Comparison of ENCODE assay signal across 22 cellular contexts in the genomic region with DNA sequence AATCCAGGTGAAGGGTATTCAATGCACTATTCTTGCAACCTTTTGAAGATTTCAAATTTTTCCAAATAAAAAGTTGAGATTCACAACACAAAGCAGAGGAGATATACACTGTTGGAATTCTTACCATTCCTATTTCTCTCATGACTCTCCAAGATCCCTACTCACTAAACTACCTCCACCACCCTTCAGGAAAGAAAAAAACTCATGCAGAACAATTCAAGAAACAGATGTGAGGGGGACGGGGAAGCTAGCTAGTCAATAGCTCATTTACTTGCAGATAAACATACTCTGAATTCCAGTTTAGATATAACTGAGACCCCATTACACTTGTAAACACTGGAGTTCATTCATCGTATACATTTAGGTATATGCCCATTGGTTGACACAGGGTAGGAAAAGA.
A peak's percentile ranks its signal among the peaks of the same experiment; 100 is the strongest.
DNase-seq lines count a peak whose midpoint lies in the region; ATAC-seq and TF ChIP-seq lines count a peak whose summit lies in the region.
"Had no signal": no experiment of that assay in that cellular context is flagged by ENCODE, and none has a peak within 500 bp of the region (broad histone marks: within the 10 kb centered on the region; RNA-seq: fewer than 3 reads in every experiment).

No MANE protein-coding gene starts in this region.

- no peaks in the 10 kb centered on the region for H3K27me3 ChIP-seq in Caco-2 (replicated peaks; ENCODE audit: control insufficient read depth, insufficient read depth, low read length)
- no peaks in the 10 kb centered on the region for H3K27me3 ChIP-seq in mesendoderm (ENCODE audit: insufficient read depth, low read length, poor library complexity)
- H3K27me3 ChIP-seq: BLaER1 had no signal

- H3K4me1 Mint-ChIP-seq in Caco-2 (ENCODE audit: low read depth, unreplicated experiment), result peaks cover 37% of the 10 kb centered on the region
- H3K4me1 Mint-ChIP-seq in WTC11, result peaks cover 10% of the 10 kb centered on the region
- H3K4me1 Mint-ChIP-seq in T-helper 2 cell treated with Interferon-gamma antibody and Interleukin-4, amounts not matched to agents 5 μg/mL and 100 μg/mL, for 36 hours (ENCODE audit: low read depth), result no peaks in the 10 kb centered on the region

- H3K36me3 ChIP-seq in Caco-2 (ENCODE audit: control insufficient read depth, insufficient read depth, low read length) (0 out of 2 replicates have a peak, but pooled peaks cover 1% of the 10 kb centered on the region), mesendoderm (ENCODE audit: control insufficient read depth, insufficient read depth, low read length) (no peaks in the 10 kb centered on the region)
- H3K36me3 ChIP-seq: BLaER1, HAP-1 had no signal

- no peak for TF ChIP-seq CTCF in Caco-2 (IDR thresholded peaks at IDR 0.05; ENCODE audit: insufficient read depth in 1 of 2, low read depth in 1 of 2, low read length in 1 of 2, severe bottlenecking in 1 of 2, unreplicated experiment in 1 of 2)
- no peak for TF ChIP-seq CTCF in WTC11 (IDR thresholded peaks at IDR 0.05)

- H3K4me3 Mint-ChIP-seq in Caco-2 (ENCODE audit: unreplicated experiment) (no peak overlapping the region), WTC11 (no peak overlapping the region)
- H3K4me3 Mint-ChIP-seq in T-helper 2 cell treated with Interferon-gamma antibody and Interleukin-4, amounts not matched to agents 5 μg/mL and 100 μg/mL, for 36 hours, result no peak overlapping the region
- H3K4me3 Mint-ChIP-seq: B cell; CD4-positive, CD25-positive, alpha-beta regulatory T cell; CD8-positive, alpha-beta T cell; HFFc6 had no signal

- BruUV-seq in Caco-2 (replicated peaks; lab: Mats Ljungman, UMichigan), result no TSS peak

- no peak overlapping the region for H3K56ac ChIP-seq in mesendoderm (ENCODE audit: low read length)

- H2AK5ac ChIP-seq in mesendoderm (ENCODE audit: low read length), result no peak overlapping the region

- H3K27me3 Mint-ChIP-seq in Caco-2 (ENCODE audit: insufficient read depth, unreplicated experiment) (no peaks in the 10 kb centered on the region), WTC11 (ENCODE audit: low read depth) (no peaks in the 10 kb centered on the region)
- H3K27me3 Mint-ChIP-seq in T-helper 2 cell treated with Interferon-gamma antibody and Interleukin-4, amounts not matched to agents 5 μg/mL and 100 μg/mL, for 36 hours (ENCODE audit: low read depth), result peaks cover 36% of the 10 kb centered on the region

- POLR2A ChIA-PET in Caco-2 (lab: Charles Lee), result interaction anchor here (0.5 to 1.0 kb wide), 3 partner anchors 152 to 159 kb away, joined by 4 to 7 read pairs (median 5); no protein-coding TSS in a partner anchor
- POLR2A ChIA-PET in WTC11 (lab: Charles Lee), result no interaction called here

- no peak overlapping the region for H4K8ac ChIP-seq in mesendoderm (ENCODE audit: low read depth, low read length)

- no peak overlapping the region for H2BK120ac ChIP-seq in mesendoderm (ENCODE audit: low read depth, low read length)

- ATAC-seq in WTC11, result peak; percentile 58; the same call in 1 of the 2 replicates
- ATAC-seq: A549; CD8-positive, alpha-beta T cell had no signal

- peaks cover 54% of the 10 kb centered on the region for H3K4me1 ChIP-seq in Caco-2
- H3K4me1 ChIP-seq in mesendoderm (ENCODE audit: control insufficient read depth, low read depth, low read length), result no peaks in the 10 kb centered on the region
- H3K4me1 ChIP-seq: HAP-1 had no signal

- H3K79me2 ChIP-seq in mesendoderm (ENCODE audit: control insufficient read depth, insufficient read depth, low read length), result no peaks in the 10 kb centered on the region

- H3K9me3 ChIP-seq in Caco-2, result no peaks in the 10 kb centered on the region
- H3K9me3 ChIP-seq: A549, BLaER1, HAP-1 had no signal

- no peaks in the 10 kb centered on the region for H3K79me1 ChIP-seq in mesendoderm (ENCODE audit: low read length)

- no peak overlapping the region for H3K23ac ChIP-seq in mesendoderm (ENCODE audit: low read length)

- no peak overlapping the region for H3K4ac ChIP-seq in mesendoderm (ENCODE audit: low read depth, low read length)

- no peak overlapping the region for H3K18ac ChIP-seq in mesendoderm (ENCODE audit: low read length)

- H2BK15ac ChIP-seq in mesendoderm (replicated peaks; ENCODE audit: low read depth), result no peak overlapping the region

- H3K27ac Mint-ChIP-seq in Caco-2 (ENCODE audit: unreplicated experiment) (peak overlapping the region; percentile 86), WTC11 (no peak overlapping the region)
- no peak overlapping the region for H3K27ac Mint-ChIP-seq in T-helper 2 cell treated with Interferon-gamma antibody and Interleukin-4, amounts not matched to agents 5 μg/mL and 100 μg/mL, for 36 hours
- H3K27ac Mint-ChIP-seq: B cell; CD8-positive, alpha-beta T cell; HFFc6 had no signal

- no peak overlapping the region for H3K27ac ChIP-seq in mesendoderm (ENCODE audit: low read depth, low read length)
- H3K27ac ChIP-seq: BLaER1, C4-2B, GM23248 had no signal

- H3K36me3 Mint-ChIP-seq in Caco-2 (ENCODE audit: insufficient read depth, unreplicated experiment) (peaks cover 4% of the 10 kb centered on the region), WTC11 (no peaks in the 10 kb centered on the region)
- H3K36me3 Mint-ChIP-seq in T-helper 2 cell treated with Interferon-gamma antibody and Interleukin-4, amounts not matched to agents 5 μg/mL and 100 μg/mL, for 36 hours (ENCODE audit: low read depth), result no peaks in the 10 kb centered on the region
- H3K36me3 Mint-ChIP-seq: CD8-positive, alpha-beta T cell had no signal

- CTCF ChIA-PET in Caco-2 (lab: Charles Lee), result interaction anchor here (0.6 to 1.0 kb wide), 5 partner anchors 114 to 231 kb away, joined by 3 to 9 read pairs (median 3); no protein-coding TSS in a partner anchor
- CTCF ChIA-PET in WTC11 (lab: Charles Lee), result interaction anchor here (0.6 to 1.0 kb wide), 2 partner anchors 9 to 200 kb away, joined by 3 read pairs; no protein-coding TSS in a partner anchor

- no peak overlapping the region for H3K4me2 ChIP-seq in mesendoderm (ENCODE audit: low read length)
- H3K4me2 ChIP-seq: A549, BLaER1 had no signal

- no peak overlapping the region for H2BK5ac ChIP-seq in mesendoderm (ENCODE audit: low read length)

- no CpG with 5 or more reads among the region's 2 CpGs for WGBS in mesendoderm (ENCODE audit: extremely low coverage, insufficient coverage, low lambda C conversion rate)

- no peak overlapping the region for H3K9ac ChIP-seq in mesendoderm (ENCODE audit: low read length)
- H3K9ac ChIP-seq: BLaER1, GM23248 had no signal

- H3K4me3 ChIP-seq in Caco-2 (ENCODE audit: low read depth, low read length), result no peak overlapping the region
- no peak overlapping the region for H3K4me3 ChIP-seq in mesendoderm (ENCODE audit: low read length)
- H3K4me3 ChIP-seq: A549, BLaER1, GM23248, HAP-1 had no signal

- H3K9me3 Mint-ChIP-seq in Caco-2 (ENCODE audit: unreplicated experiment), result peaks cover 25% of the 10 kb centered on the region
- peaks cover 5% of the 10 kb centered on the region; the same call in 1 of the 2 replicates for H3K9me3 Mint-ChIP-seq in WTC11
- H3K9me3 Mint-ChIP-seq in T-helper 2 cell treated with Interferon-gamma antibody and Interleukin-4, amounts not matched to agents 5 μg/mL and 100 μg/mL, for 36 hours, result no peaks in the 10 kb centered on the region

- intact Hi-C loops in Caco-2 (cut with micrococcal nuclease; ENCODE audit: unreplicated experiment), result loop anchor here (1.0 to 5.0 kb wide), 5 partner anchors 53 to 231 kb away; no protein-coding TSS in a partner anchor

- H4K5ac ChIP-seq in mesendoderm (ENCODE audit: low read length), result no peak overlapping the region

- DNase-seq in Caco-2, result peak; percentile 49 to 73
- peak; percentile 10 for DNase-seq in NCI-H2171 (lab: John Stamatoyannopoulos, UW)
- DNase-seq in WTC11 (ENCODE audit: low spot score), result no peak
- DNase-seq in mesendoderm, result peak; percentile 50
- no peak for DNase-seq in NAMALWA (ENCODE audit: low spot score)
- DNase-seq in occipital lobe (lab: John Stamatoyannopoulos, UW), result no peak
- no peak for DNase-seq in NCI-H1436 (lab: John Stamatoyannopoulos, UW)
- DNase-seq in T-helper 2 cell treated with Interferon-gamma antibody and Interleukin-4, amounts not matched to agents 5 μg/mL and 100 μg/mL, for 36 hours (ENCODE audit: low spot score), result no peak
- DNase-seq: 8988T; ACHN; Calu3; CD4-positive, CD25-positive, alpha-beta regulatory T cell; CD8-positive, alpha-beta T cell; DMS53; DMS79 treated with DMSO at 0.1 percent for 48 hours; GM23248; HFFc6 had no signal

TF ChIP-seq in WTC11, 78 proteins besides CTCF, POLR2A, EP300 and RAD21 (continues in another document):
- TF ChIP-seq ZNF532 (CRISPR knock-in tag; IDR thresholded peaks at IDR 0.05; ENCODE audit: borderline replicate concordance), result no peak
- TF ChIP-seq ELF4 (CRISPR knock-in tag; IDR thresholded peaks at IDR 0.05; ENCODE audit: low read depth), result no peak

Comparison
In these comparisons a context has a peak if more than half of its experiments do, and no peak if none do; other contexts are left out.
1. DNase-seq: peak in Caco-2 (2 of 2), NCI-H2171 (single experiment) and mesendoderm (single experiment); none in WTC11 (single experiment), NAMALWA (single experiment), occipital lobe (single experiment), NCI-H1436 (single experiment) and T-helper 2 cell treated with Interferon-gamma antibody and Interleukin-4, amounts not matched to agents 5 μg/mL and 100 μg/mL, for 36 hours (single experiment).